ENCODE assay signal across 9 cellular contexts in the genomic region with DNA sequence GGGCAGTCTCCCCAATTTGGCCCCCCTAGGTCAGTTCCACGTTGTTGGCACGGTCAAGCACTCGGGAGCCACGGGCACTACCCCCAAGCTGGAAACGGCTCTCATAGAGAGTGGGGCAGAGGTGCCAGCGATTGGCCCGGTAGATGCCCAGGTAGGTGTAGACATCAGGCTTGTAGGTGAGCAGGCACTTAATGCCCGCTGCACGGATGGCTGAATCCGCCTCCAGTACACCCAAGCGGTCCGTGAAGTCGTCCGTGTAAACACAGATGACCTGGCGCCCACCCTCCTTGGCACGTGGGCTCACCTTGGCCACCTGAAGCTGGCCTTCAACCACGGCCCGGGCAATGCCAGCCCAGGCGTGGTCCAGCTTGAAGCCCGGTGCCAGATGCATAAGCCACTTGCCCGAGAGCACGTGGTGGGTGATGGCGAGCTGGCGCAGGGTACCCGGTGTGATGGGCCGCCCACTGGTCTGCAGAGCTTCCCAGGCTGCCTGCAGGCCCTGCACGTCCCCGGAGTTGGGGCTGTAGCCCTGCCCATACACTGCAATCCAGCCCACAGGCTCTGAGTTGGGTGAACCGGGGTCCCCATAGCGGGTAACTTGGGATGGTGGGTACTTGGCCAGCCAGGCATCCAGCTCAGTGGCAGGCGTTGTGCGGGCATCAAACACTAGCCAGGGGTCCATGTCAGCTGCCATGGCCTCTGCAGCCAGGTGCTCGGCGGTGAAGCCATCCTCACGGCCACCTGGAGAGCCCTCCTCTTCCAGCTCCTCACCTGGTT. TPM values are rescaled to one million over a fixed set of nuclear protein-coding genes. Genes with fewer than 3 reads are reported as not detected.
DNase-seq lines count a peak whose midpoint lies in the region; ATAC-seq, FAIRE-seq and TF ChIP-seq lines count a peak whose summit lies in the region.
"Had no signal": no experiment of that assay in that cellular context is flagged by ENCODE, and none has a peak within 500 bp of the region (broad histone marks: within the 10 kb centered on the region; RNA-seq: fewer than 3 reads in every experiment).

No MANE protein-coding gene starts in this region.

- peak overlapping the region; percentile 81 for H3K9ac ChIP-seq in H9 (ENCODE audit: extremely low read depth, insufficient read length, low read length)

- peaks cover 1 to 17% (median 14%) of the 10 kb centered on the region in 3 experiments; a peak in 6 of 7 replicates for H3K36me3 Mint-ChIP-seq in H9 (ENCODE audit: insufficient read depth in 1 of 3, low read depth in 3 of 3)
- H3K36me3 Mint-ChIP-seq in activated CD8-positive, alpha-beta T cell treated with anti-CD3 and anti-CD28 coated beads for 36 hours (ENCODE audit: low read depth), result peaks cover 19% of the 10 kb centered on the region

- H3K4me1 ChIP-seq in H9 (ENCODE audit: insufficient read depth, low read length), result no peaks in the 10 kb centered on the region; the same call in 1 of the 2 replicates
- H3K4me1 ChIP-seq in spleen, result peaks cover 45 to 82% (median 54%) of the 10 kb centered on the region in 6 donors
- H3K4me1 ChIP-seq in small intestine (ENCODE audit: control insufficient read depth in 2 of 2, insufficient read depth in 1 of 2, low read depth in 1 of 2, low read length in 1 of 2), result peaks cover 3 to 21% of the 10 kb centered on the region in 2 donors

- WGBS in H9 (ENCODE audit: extremely low coverage, insufficient read length, low lambda C conversion rate), result no CpG with 5 or more reads among the region's 35 CpGs
- WGBS in spleen, 5 donors, result 75 to 92% (median 87%) methylated on average over 26 to 35 of the region's 35 CpGs
- 83 to 87% (median 83%) methylated on average over 32 to 35 of the region's 35 CpGs for WGBS in small intestine, 3 donors

- H3K4me3 ChIP-seq in iPS-11a (ENCODE audit: low read depth, low read length), result peak overlapping the region; percentile 86
- peak overlapping the region; percentile 85 to 100 (median 96) for H3K4me3 ChIP-seq in spleen
- peak overlapping the region in 1 of 2 donors; percentile 82 for H3K4me3 ChIP-seq in small intestine (ENCODE audit: low read depth in 1 of 2, low read length in 2 of 2)

- peaks cover 4% of the 10 kb centered on the region for H3K27me3 Mint-ChIP-seq in H9 (ENCODE audit: low read depth)
- no peaks in the 10 kb centered on the region for H3K27me3 Mint-ChIP-seq in activated CD8-positive, alpha-beta T cell treated with anti-CD3 and anti-CD28 coated beads for 36 hours

- no peak overlapping the region for H2BK120ac ChIP-seq in H9 (ENCODE audit: low read depth, low read length, poor library complexity, severe bottlenecking)

- H3K79me1 ChIP-seq in H9 (ENCODE audit: insufficient read depth, low read depth, low read length, poor library complexity, severe bottlenecking), result no peaks in the 10 kb centered on the region

- H2AK5ac ChIP-seq in H9 (ENCODE audit: insufficient read length, low read length), result no peak overlapping the region

- no peak overlapping the region for H4K91ac ChIP-seq in H9 (ENCODE audit: insufficient read length, low read depth, low read length)

- H3K36me3 ChIP-seq in spleen (peaks cover 0 to 37% (median 10%) of the 10 kb centered on the region in 6 donors), small intestine (ENCODE audit: control insufficient read depth in 2 of 2, insufficient read depth in 2 of 2, low read length in 2 of 2) (peaks cover 0 to 3% of the 10 kb centered on the region in 2 donors)

- H3K27me3 ChIP-seq in H9 (ENCODE audit: insufficient read depth, low read length), result no peaks in the 10 kb centered on the region
- H3K27me3 ChIP-seq in spleen (replicated peaks in 1 of 7), result no peaks in the 10 kb centered on the region
- no peaks in the 10 kb centered on the region for H3K27me3 ChIP-seq in small intestine (ENCODE audit: control insufficient read depth in 2 of 2, insufficient read depth in 2 of 2, low read length in 2 of 2)

- H3K27ac Mint-ChIP-seq in H9, result no peak overlapping the region
- peak overlapping the region; percentile 87 for H3K27ac Mint-ChIP-seq in activated CD8-positive, alpha-beta T cell treated with anti-CD3 and anti-CD28 coated beads for 36 hours

- H2BK5ac ChIP-seq in H9 (ENCODE audit: insufficient read length, low read length), result no peak overlapping the region

- H3K79me2 ChIP-seq in H9 (ENCODE audit: insufficient read depth, low read length), result no peaks in the 10 kb centered on the region

- H3K4me2 ChIP-seq in H9 (ENCODE audit: insufficient read depth, insufficient read length, low read length), result peak overlapping the region; percentile 60

- no peak for TF ChIP-seq POLR2A in spleen (IDR thresholded peaks at IDR 0.05)

- intact Hi-C loops in activated CD8-positive, alpha-beta T cell treated with anti-CD3 and anti-CD28 coated beads for 36 hours (cut with micrococcal nuclease), result no loop called here
- intact Hi-C loops in spleen (cut with DNase I; ENCODE audit: low total_unique reads), result no loop called here

- FAIRE-seq in small intestine (lab: Jason Lieb, UNC), result no peak

- H2BK20ac ChIP-seq in H9 (ENCODE audit: low read depth, low read length, poor library complexity, severe bottlenecking), result no peak overlapping the region

- no peak overlapping the region for H4K8ac ChIP-seq in H9 (replicated peaks; ENCODE audit: insufficient read length, low read depth, low read length)

- no peak overlapping the region for H3T11ph ChIP-seq in H9 (ENCODE audit: low read length)

- H3K9me3 ChIP-seq in H9 (ENCODE audit: control insufficient read depth, low read depth, low read length) (no peaks in the 10 kb centered on the region), spleen (no peaks in the 10 kb centered on the region), small intestine (ENCODE audit: control insufficient read depth, low read depth) (no peaks in the 10 kb centered on the region)

- POLR2A ChIA-PET in activated CD8-positive, alpha-beta T cell treated with anti-CD3 and anti-CD28 coated beads for 36 hours (lab: Charles Lee), result interaction anchor here (0.8 to 2.9 kb wide), 12 partner anchors 9 to 71 kb away, joined by 3 to 20 read pairs (median 5); a partner anchor contains a TSS

- no peak overlapping the region for H2AFZ ChIP-seq in H9 (ENCODE audit: low read length)

- no peak overlapping the region for H3K23ac ChIP-seq in H9 (ENCODE audit: insufficient read length, low read depth, low read length)

- H3K23me2 ChIP-seq in H9 (ENCODE audit: insufficient read length, low read depth, low read length, poor library complexity, severe bottlenecking), result peaks cover 11% of the 10 kb centered on the region

- no peaks in the 10 kb centered on the region for H4K20me1 ChIP-seq in H9 (ENCODE audit: control insufficient read depth, insufficient read depth, insufficient read length)

- H4K5ac ChIP-seq in H9 (ENCODE audit: insufficient read length, low read depth, low read length), result no peak overlapping the region

- H3K4me3 Mint-ChIP-seq in H9, result peak overlapping the region; percentile 83 to 89
- peak overlapping the region; percentile 92 for H3K4me3 Mint-ChIP-seq in activated CD8-positive, alpha-beta T cell treated with anti-CD3 and anti-CD28 coated beads for 36 hours

- no peak for DNase-seq in H9
- DNase-seq in activated CD8-positive, alpha-beta T cell treated with anti-CD3 and anti-CD28 coated beads for 36 hours, result no peak
- peak; percentile 85 for DNase-seq in spleen
- no peak for DNase-seq in small intestine
- no peak for DNase-seq in activated gamma-delta T cell (lab: John Stamatoyannopoulos, UW)

- H3K56ac ChIP-seq in H9 (ENCODE audit: insufficient read length, low read depth, low read length), result no peak overlapping the region

- H3K4ac ChIP-seq in H9 (ENCODE audit: low read depth, low read length), result no peak overlapping the region

- H2BK12ac ChIP-seq in H9 (ENCODE audit: insufficient read length, low read depth, low read length), result no peak overlapping the region

- no peak overlapping the region for H3K14ac ChIP-seq in H9 (ENCODE audit: insufficient read depth, low read length)

- ATAC-seq in activated CD8-positive, alpha-beta T cell treated with anti-CD3 and anti-CD28 coated beads for 36 hours, result no peak
- ATAC-seq in HG02678 (IDR thresholded peaks at IDR 0.05; ENCODE audit: unreplicated experiment), result no peak
- no peak for ATAC-seq in GM21423 (IDR thresholded peaks at IDR 0.05; ENCODE audit: unreplicated experiment)

- H3K9me3 Mint-ChIP-seq in H9, result no peaks in the 10 kb centered on the region; a peak in 1 of 5 replicates
- no peaks in the 10 kb centered on the region for H3K9me3 Mint-ChIP-seq in activated CD8-positive, alpha-beta T cell treated with anti-CD3 and anti-CD28 coated beads for 36 hours

- no peak overlapping the region for H3K18ac ChIP-seq in H9 (ENCODE audit: insufficient read length, low read depth, low read length)

- CTCF ChIA-PET in activated CD8-positive, alpha-beta T cell treated with anti-CD3 and anti-CD28 coated beads for 36 hours (lab: Charles Lee), result interaction anchor here (0.9 to 2.5 kb wide), 7 partner anchors 17 to 206 kb away, joined by 3 to 12 read pairs (median 3); a partner anchor contains a TSS

- H3K27ac ChIP-seq in H9 (ENCODE audit: insufficient read length, low read depth, low read length) (no peak overlapping the region), spleen (peak overlapping the region in 7 of 8 donors; percentile 91 to 98 (median 97)), small intestine (ENCODE audit: low read depth in 1 of 2, low read length in 1 of 2) (peak overlapping the region in 1 of 2 donors; percentile 89)

- TF ChIP-seq CTCF in H9 (conservative IDR thresholded peaks at IDR 0.05) (no peak), spleen (IDR thresholded peaks at IDR 0.05 in 8 of 11, conservative IDR thresholded peaks at IDR 0.05 in 3 of 11) (no peak)
- no peak for TF ChIP-seq CTCF in activated CD8-positive, alpha-beta T cell treated with anti-CD3 and anti-CD28 coated beads for 36 hours (IDR thresholded peaks at IDR 0.05)

- H3K4me1 Mint-ChIP-seq in H9, result peaks cover 21 to 28% of the 10 kb centered on the region in 2 experiments
- peaks cover 30% of the 10 kb centered on the region for H3K4me1 Mint-ChIP-seq in activated CD8-positive, alpha-beta T cell treated with anti-CD3 and anti-CD28 coated beads for 36 hours (ENCODE audit: low read depth)

- H2BK15ac ChIP-seq in H9 (ENCODE audit: low read depth, low read length), result no peak overlapping the region

RNA-seq across cellular contexts. Expression of a gene that starts 1.2 kb away (rescaled TPM):
- total RNA-seq in H9 (2021), result 14.0 and 15.7 TPM in 2 replicates
- total RNA-seq in activated CD8-positive, alpha-beta T cell treated with anti-CD3 and anti-CD28 coated beads for 36 hours, result 10 to 100 TPM; 26.2 to 26.3 TPM
- 10 to 100 TPM; 22.0 to 40.9 (median 31.7) TPM for total RNA-seq in spleen
- polyA plus RNA-seq in spleen, result 10 to 100 TPM; 34.3 to 44.9 (median 36.7) TPM
- 10 to 100 TPM; 23.9 to 32.7 (median 24.1) TPM for polyA plus RNA-seq in small intestine

RNA-seq across cellular contexts. Expression of a gene that starts 1.6 kb away (rescaled TPM):
- total RNA-seq in H9 (2021) (101 and 105 TPM in 2 replicates), spleen (10 to 100 TPM; 58.3 to 84.2 (median 69.6) TPM)
- 100 to 1,000 TPM; 135 TPM for total RNA-seq in activated CD8-positive, alpha-beta T cell treated with anti-CD3 and anti-CD28 coated beads for 36 hours
- polyA plus RNA-seq in spleen (100 to 1,000 TPM; 116 to 123 (median 122) TPM), small intestine (10 to 100 TPM; 70.0 to 87.3 (median 71.5) TPM)

RNA-seq across cellular contexts. Expression of a gene that starts 17.4 kb away (rescaled TPM):
- total RNA-seq in H9 (2021) (33.7 and 36.1 TPM in 2 replicates), spleen (1 to 10 TPM in 6 of 7 donors, under 1 TPM in 1; 0.42 to 5.4 (median 1.6) TPM)
- 10 to 100 TPM in 1 of 2 experiments, 1 to 10 TPM in 1; 9.9 to 10.2 TPM for total RNA-seq in activated CD8-positive, alpha-beta T cell treated with anti-CD3 and anti-CD28 coated beads for 36 hours
- polyA plus RNA-seq in spleen (1 to 10 TPM in 2 of 3 donors, under 1 TPM in 1; 0.59 to 1.2 (median 1.2) TPM), small intestine (1 to 10 TPM; 1.4 to 5.2 (median 2.5) TPM)

RNA-seq across cellular contexts. Expression of a gene that starts 27.1 kb away (rescaled TPM):
- total RNA-seq in H9 (2021) (23.3 and 23.4 TPM in 2 replicates), spleen (10 to 100 TPM; 38.7 to 61.7 (median 44.4) TPM)
- 10 to 100 TPM; 68.8 to 72.4 TPM for total RNA-seq in activated CD8-positive, alpha-beta T cell treated with anti-CD3 and anti-CD28 coated beads for 36 hours
- polyA plus RNA-seq in spleen (100 to 1,000 TPM in 1 of 3 donors, 10 to 100 TPM in 2; 53.9 to 131 (median 96.2) TPM), small intestine (10 to 100 TPM in 2 of 3 donors, 1 to 10 TPM in 1; 6.5 to 32.5 (median 18.6) TPM)

RNA-seq across cellular contexts. Expression of a gene that starts 27.7 kb away (rescaled TPM):
- total RNA-seq in H9 (2021) (2.2 and 3.1 TPM in 2 replicates), spleen (under 1 TPM in 1 of 7 donors, not detected in 6; 0.24 TPM)
- total RNA-seq in activated CD8-positive, alpha-beta T cell treated with anti-CD3 and anti-CD28 coated beads for 36 hours, result not detected
- polyA plus RNA-seq in spleen (under 1 TPM; 0.06 to 0.24 (median 0.14) TPM), small intestine (not detected)
- total RNA-seq: dermis blood vessel endothelial cell had no signal
